11 cellular contexts compared by ENCODE assay signal in genomic region chr15:61974759-61975158, GRCh38.
A peak's percentile ranks its signal among the peaks of the same experiment; 100 is the strongest.
DNase-seq lines count a peak whose midpoint lies in the region; ATAC-seq and TF ChIP-seq lines count a peak whose summit lies in the region.
"Had no signal": no experiment of that assay in that cellular context is flagged by ENCODE, and none has a peak within 500 bp of the region (broad histone marks: within the 10 kb centered on the region; RNA-seq: fewer than 3 reads in every experiment).

No MANE protein-coding gene starts in this region.

- no peak overlapping the region for H3K4me3 Mint-ChIP-seq in glutamatergic neuron (ENCODE audit: unreplicated experiment)
- H3K4me3 Mint-ChIP-seq: GM23338 had no signal

- no peaks in the 10 kb centered on the region for H3K27me3 Mint-ChIP-seq in glutamatergic neuron (ENCODE audit: unreplicated experiment)

- peak; percentile 80 for ATAC-seq in left colon
- ATAC-seq: GM23338 had no signal

- H3K9me3 Mint-ChIP-seq in glutamatergic neuron (ENCODE audit: unreplicated experiment): no peaks in the 10 kb centered on the region
- H3K9me3 Mint-ChIP-seq: GM23338 had no signal

- H3K27ac Mint-ChIP-seq in glutamatergic neuron (ENCODE audit: unreplicated experiment): no peak overlapping the region
- H3K27ac Mint-ChIP-seq: GM23338 had no signal

- intact Hi-C loops in left colon (cut with DNase I, micrococcal nuclease): no loop called here

- peaks cover 4% of the 10 kb centered on the region for H3K36me3 Mint-ChIP-seq in glutamatergic neuron (ENCODE audit: unreplicated experiment)

- DNase-seq in NCI-H2107 treated with DMSO at 0.1 percent for 48 hours (lab: John Stamatoyannopoulos, UW; ENCODE audit: unreplicated experiment): peak; percentile 77
- no peak for DNase-seq in NCI-H2107 (lab: John Stamatoyannopoulos, UW)
- peak; percentile 70 for DNase-seq in NCI-H146 (lab: John Stamatoyannopoulos, UW)
- DNase-seq in RPMI7951 (ENCODE audit: low read depth): peak; percentile 10
- DNase-seq in left colon: no peak
- DNase-seq in GM19240 (ENCODE audit: insufficient read length, low spot score): no peak
- DNase-seq in hippocampal formation (lab: John Stamatoyannopoulos, UW): no peak
- DNase-seq in glutamatergic neuron: no peak
- DNase-seq: nucleus accumbens; stimulated activated CD4-positive, alpha-beta T cell treated with anti-CD3 and anti-CD28 coated beads, Interleukin-4, amount 100 ng/mL, for 1 hour had no signal

- no peak for TF ChIP-seq CTCF in glutamatergic neuron (IDR thresholded peaks at IDR 0.05; ENCODE audit: partially characterized antibody, unreplicated experiment)

- H3K4me1 Mint-ChIP-seq in glutamatergic neuron (ENCODE audit: low read depth, unreplicated experiment): peaks cover 6% of the 10 kb centered on the region
- H3K4me1 Mint-ChIP-seq: GM23338 had no signal

Comparison
In these comparisons a context has a peak if more than half of its experiments do, and no peak if none do; other contexts are left out.
1. DNase-seq: peak in NCI-H2107 treated with DMSO at 0.1 percent for 48 hours (single experiment), NCI-H146 (single experiment) and RPMI7951 (single experiment); none in NCI-H2107 (single experiment), left colon (0 of 2), GM19240 (single experiment), hippocampal formation (0 of 2) and glutamatergic neuron (single experiment).